In the genomic region with DNA sequence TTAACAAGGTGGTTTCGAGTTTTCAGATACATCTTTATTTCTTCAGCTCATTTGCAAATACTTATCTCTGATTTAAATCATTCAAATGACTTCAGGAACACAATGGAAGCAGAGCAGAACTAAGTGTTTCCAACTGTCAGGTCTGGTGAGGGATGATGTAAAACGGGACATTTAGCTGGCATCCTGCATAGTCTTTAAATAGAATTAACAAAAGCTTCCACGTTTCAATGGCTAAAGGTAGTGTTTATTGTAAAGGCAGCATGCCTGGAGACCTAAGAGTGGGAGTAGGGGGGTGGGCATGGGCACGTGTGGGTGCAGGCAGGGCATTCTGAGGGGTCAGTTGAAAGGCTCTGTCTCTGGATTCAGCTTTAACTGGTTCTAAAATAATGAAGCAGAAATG, we compare ENCODE assay signal across 1 cellular context.
TF ChIP-seq lines count a peak whose summit lies in the region.

No MANE protein-coding gene starts in this region.

TF ChIP-seq in SK-N-SH treated with all-trans-retinoic acid at 6 μM for 48 hours, 23 proteins besides CTCF, POLR2A, EP300 and RAD21 (continued from another document):
- TF ChIP-seq, protein P1, sequence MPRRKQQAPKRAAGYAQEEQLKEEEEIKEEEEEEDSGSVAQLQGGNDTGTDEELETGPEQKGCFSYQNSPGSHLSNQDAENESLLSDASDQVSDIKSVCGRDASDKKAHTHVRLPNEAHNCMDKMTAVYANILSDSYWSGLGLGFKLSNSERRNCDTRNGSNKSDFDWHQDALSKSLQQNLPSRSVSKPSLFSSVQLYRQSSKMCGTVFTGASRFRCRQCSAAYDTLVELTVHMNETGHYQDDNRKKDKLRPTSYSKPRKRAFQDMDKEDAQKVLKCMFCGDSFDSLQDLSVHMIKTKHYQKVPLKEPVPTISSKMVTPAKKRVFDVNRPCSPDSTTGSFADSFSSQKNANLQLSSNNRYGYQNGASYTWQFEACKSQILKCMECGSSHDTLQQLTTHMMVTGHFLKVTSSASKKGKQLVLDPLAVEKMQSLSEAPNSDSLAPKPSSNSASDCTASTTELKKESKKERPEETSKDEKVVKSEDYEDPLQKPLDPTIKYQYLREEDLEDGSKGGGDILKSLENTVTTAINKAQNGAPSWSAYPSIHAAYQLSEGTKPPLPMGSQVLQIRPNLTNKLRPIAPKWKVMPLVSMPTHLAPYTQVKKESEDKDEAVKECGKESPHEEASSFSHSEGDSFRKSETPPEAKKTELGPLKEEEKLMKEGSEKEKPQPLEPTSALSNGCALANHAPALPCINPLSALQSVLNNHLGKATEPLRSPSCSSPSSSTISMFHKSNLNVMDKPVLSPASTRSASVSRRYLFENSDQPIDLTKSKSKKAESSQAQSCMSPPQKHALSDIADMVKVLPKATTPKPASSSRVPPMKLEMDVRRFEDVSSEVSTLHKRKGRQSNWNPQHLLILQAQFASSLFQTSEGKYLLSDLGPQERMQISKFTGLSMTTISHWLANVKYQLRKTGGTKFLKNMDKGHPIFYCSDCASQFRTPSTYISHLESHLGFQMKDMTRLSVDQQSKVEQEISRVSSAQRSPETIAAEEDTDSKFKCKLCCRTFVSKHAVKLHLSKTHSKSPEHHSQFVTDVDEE (CRISPR knock-in tag; IDR thresholded peaks at IDR 0.05): no peak
- TF ChIP-seq GLIS3 (CRISPR knock-in tag; IDR thresholded peaks at IDR 0.05): no peak
- TF ChIP-seq CSDC2 (CRISPR knock-in tag; IDR thresholded peaks at IDR 0.05): no peak
- no peak for TF ChIP-seq OSR1 (CRISPR knock-in tag; IDR thresholded peaks at IDR 0.05)
- TF ChIP-seq ISL1 (CRISPR knock-in tag; IDR thresholded peaks at IDR 0.05): peak; percentile 68
- no peak for TF ChIP-seq RARB (CRISPR knock-in tag; IDR thresholded peaks at IDR 0.05)
- TF ChIP-seq ZC3H10 (CRISPR knock-in tag; IDR thresholded peaks at IDR 0.05): no peak
- no peak for TF ChIP-seq ZNF8 (CRISPR knock-in tag; IDR thresholded peaks at IDR 0.05)
